23 cellular contexts compared by ENCODE assay signal in genomic region chr13:106491463-106491862, GRCh38. TPM values are rescaled to one million over a fixed set of nuclear protein-coding genes. Genes with fewer than 3 reads are reported as not detected.
DNase-seq lines count a peak whose midpoint lies in the region; ATAC-seq and TF ChIP-seq lines count a peak whose summit lies in the region.
"Had no signal": no experiment of that assay in that cellular context is flagged by ENCODE, and none has a peak within 500 bp of the region (broad histone marks: within the 10 kb centered on the region; RNA-seq: fewer than 3 reads in every experiment).

No MANE protein-coding gene starts in this region.

- peak overlapping the region; percentile 64 for H3K4me3 Mint-ChIP-seq in natural killer cell
- no peak overlapping the region for H3K4me3 Mint-ChIP-seq in natural killer cell treated with Interleukin-12 subunit alpha and Interleukin-12 subunit beta and Interleukin-15 and Interleukin-18, amount 100 ng/mL, for 72 hours
- H3K4me3 Mint-ChIP-seq in central memory CD8-positive, alpha-beta T cell: peak overlapping the region; percentile 48
- H3K4me3 Mint-ChIP-seq in naive thymus-derived CD8-positive, alpha-beta T cell: peak overlapping the region in 6 of 10 donors; percentile 1 to 69 (median 44)

- H3K27me3 Mint-ChIP-seq in natural killer cell (ENCODE audit: low read depth in 2 of 2): peaks cover 34 to 59% of the 10 kb centered on the region in 2 donors
- H3K27me3 Mint-ChIP-seq in natural killer cell treated with Interleukin-12 subunit alpha and Interleukin-12 subunit beta and Interleukin-15 and Interleukin-18, amount 100 ng/mL, for 72 hours: peaks cover 40 to 54% of the 10 kb centered on the region in 2 donors
- peaks cover 83% of the 10 kb centered on the region for H3K27me3 Mint-ChIP-seq in central memory CD8-positive, alpha-beta T cell
- H3K27me3 Mint-ChIP-seq in naive thymus-derived CD8-positive, alpha-beta T cell: peaks cover 52 to 77% (median 60%) of the 10 kb centered on the region in 5 donors

- DNase-seq in natural killer cell (no peak), uterus (no peak)
- no peak for DNase-seq in natural killer cell treated with Interleukin-12 subunit alpha and Interleukin-12 subunit beta and Interleukin-15 and Interleukin-18, amount 100 ng/mL, for 72 hours (ENCODE audit: low spot score)
- no peak for DNase-seq in central memory CD8-positive, alpha-beta T cell (ENCODE audit: low spot score in 2 of 2)
- no peak for DNase-seq in naive thymus-derived CD8-positive, alpha-beta T cell
- DNase-seq: activated CD4-positive, alpha-beta memory T cell treated with anti-CD3 and anti-CD28 coated beads, Interleukin-2, amount 10 ng/mL, durations not matched to agents 7 days and 5 days; activated CD4-positive, CD25-positive, alpha-beta regulatory T cell; activated gamma-delta T cell treated with Interleukin-2 at 50 U/mL for 16 hours; amniotic stem cell; CD4-positive, alpha-beta T cell; DMS 273 treated with DMSO at 0.1 percent for 48 hours; H7; KG1; left lung; NCI-H1694; NCI-H69; RPMI8226; stimulated activated CD4-positive, alpha-beta T cell treated with anti-CD3 and anti-CD28 coated beads, Interleukin-12 subunit alpha, Interleukin-12 subunit beta, amount 100 ng/mL, for 4 hours; stimulated activated CD4-positive, alpha-beta T cell treated with anti-CD3 and anti-CD28 coated beads, Interleukin-4, amount 100 ng/mL, for 4 hours had no signal

- no peak for TF ChIP-seq POLR2A in uterus (IDR thresholded peaks at IDR 0.05)

- no peak for TF ChIP-seq CTCF in natural killer cell (IDR thresholded peaks at IDR 0.05)
- no peak for TF ChIP-seq CTCF in uterus (IDR thresholded peaks at IDR 0.05)

- H3K27ac ChIP-seq in uterus: peak overlapping the region; percentile 3 to 74
- H3K27ac ChIP-seq: left lung had no signal

- H3K27me3 ChIP-seq in uterus: no peaks in the 10 kb centered on the region

- no peaks in the 10 kb centered on the region for H3K9me3 Mint-ChIP-seq in natural killer cell
- H3K9me3 Mint-ChIP-seq in natural killer cell treated with Interleukin-12 subunit alpha and Interleukin-12 subunit beta and Interleukin-15 and Interleukin-18, amount 100 ng/mL, for 72 hours: no peaks in the 10 kb centered on the region
- no peaks in the 10 kb centered on the region for H3K9me3 Mint-ChIP-seq in central memory CD8-positive, alpha-beta T cell
- H3K9me3 Mint-ChIP-seq in naive thymus-derived CD8-positive, alpha-beta T cell: peaks cover 0 to 5% (median 0%) of the 10 kb centered on the region in 9 donors
- H3K9me3 Mint-ChIP-seq: activated CD4-positive, alpha-beta memory T cell treated with anti-CD3 and anti-CD28 coated beads, Interleukin-2, amount 10 ng/mL, durations not matched to agents 7 days and 5 days; CD4-positive, alpha-beta T cell had no signal

- ATAC-seq in natural killer cell: peak in 1 of 3 donors; percentile 35
- no peak for ATAC-seq in natural killer cell treated with Interleukin-12 subunit alpha and Interleukin-12 subunit beta and Interleukin-15 and Interleukin-18, amount 100 ng/mL, for 72 hours
- ATAC-seq in central memory CD8-positive, alpha-beta T cell (replicated peaks; ENCODE audit: extremely low read depth, poor library complexity, severe bottlenecking): no peak
- no peak for ATAC-seq in naive thymus-derived CD8-positive, alpha-beta T cell
- ATAC-seq in GM18867 (IDR thresholded peaks at IDR 0.05; ENCODE audit: unreplicated experiment): no peak
- no peak for ATAC-seq in GM21529 (IDR thresholded peaks at IDR 0.05; ENCODE audit: unreplicated experiment)
- ATAC-seq in GM21717 (IDR thresholded peaks at IDR 0.05; ENCODE audit: unreplicated experiment): no peak
- ATAC-seq: left lung, SK-N-SH treated with all-trans-retinoic acid at 6 μM for 48 hours had no signal

- POLR2A ChIA-PET in naive thymus-derived CD8-positive, alpha-beta T cell (lab: Charles Lee): no interaction called here

- H3K9me3 ChIP-seq in uterus: no peaks in the 10 kb centered on the region
- H3K9me3 ChIP-seq: left lung had no signal

- H3K4me1 ChIP-seq in uterus: peaks cover 0 to 3% of the 10 kb centered on the region in 2 donors

- no peak overlapping the region for H3K4me3 ChIP-seq in uterus
- H3K4me3 ChIP-seq: left lung had no signal

- H3K4me1 Mint-ChIP-seq in natural killer cell: peaks cover 25 to 26% of the 10 kb centered on the region in 2 donors
- H3K4me1 Mint-ChIP-seq in natural killer cell treated with Interleukin-12 subunit alpha and Interleukin-12 subunit beta and Interleukin-15 and Interleukin-18, amount 100 ng/mL, for 72 hours (ENCODE audit: low read depth in 2 of 2): peaks cover 16 to 24% of the 10 kb centered on the region in 2 donors
- H3K4me1 Mint-ChIP-seq in central memory CD8-positive, alpha-beta T cell: peaks cover 18% of the 10 kb centered on the region
- H3K4me1 Mint-ChIP-seq in naive thymus-derived CD8-positive, alpha-beta T cell: peaks cover 15 to 29% (median 24%) of the 10 kb centered on the region in 4 donors

- H3K36me3 ChIP-seq in uterus: no peaks in the 10 kb centered on the region

- intact Hi-C loops in natural killer cell (cut with micrococcal nuclease): no loop called here
- intact Hi-C loops in uterus (cut with DNase I; ENCODE audit: low total_unique reads): no loop called here

- H3K36me3 Mint-ChIP-seq in natural killer cell: no peaks in the 10 kb centered on the region
- H3K36me3 Mint-ChIP-seq in natural killer cell treated with Interleukin-12 subunit alpha and Interleukin-12 subunit beta and Interleukin-15 and Interleukin-18, amount 100 ng/mL, for 72 hours: no peaks in the 10 kb centered on the region
- no peaks in the 10 kb centered on the region for H3K36me3 Mint-ChIP-seq in central memory CD8-positive, alpha-beta T cell (ENCODE audit: insufficient read depth)
- H3K36me3 Mint-ChIP-seq in naive thymus-derived CD8-positive, alpha-beta T cell: peaks cover 0 to 7% (median 0%) of the 10 kb centered on the region in 3 donors

- H3K27ac Mint-ChIP-seq in natural killer cell: peak overlapping the region in 1 of 2 donors; percentile 54
- peak overlapping the region in 1 of 2 donors; percentile 30 for H3K27ac Mint-ChIP-seq in natural killer cell treated with Interleukin-12 subunit alpha and Interleukin-12 subunit beta and Interleukin-15 and Interleukin-18, amount 100 ng/mL, for 72 hours
- H3K27ac Mint-ChIP-seq in central memory CD8-positive, alpha-beta T cell (ENCODE audit: low read depth): no peak overlapping the region
- no peak overlapping the region for H3K27ac Mint-ChIP-seq in naive thymus-derived CD8-positive, alpha-beta T cell
- H3K27ac Mint-ChIP-seq: activated CD4-positive, alpha-beta memory T cell treated with anti-CD3 and anti-CD28 coated beads, Interleukin-2, amount 10 ng/mL, durations not matched to agents 7 days and 5 days; CD4-positive, alpha-beta T cell had no signal

RNA-seq across cellular contexts. Expression of gene EFNB2, which starts 44.0 kb away (rescaled TPM):
- total RNA-seq in natural killer cell (under 1 TPM; 0.16 to 0.33 (median 0.33) TPM), uterus (10 to 100 TPM in 3 of 4 donors, 1 to 10 TPM in 1; 8.8 to 65.3 (median 22.7) TPM)
- under 1 TPM; 0.26 to 0.28 TPM for total RNA-seq in natural killer cell treated with Interleukin-12 subunit alpha and Interleukin-12 subunit beta and Interleukin-15 and Interleukin-18, amount 100 ng/mL, for 72 hours
- total RNA-seq in naive thymus-derived CD8-positive, alpha-beta T cell: under 1 TPM; 0.49 TPM
- under 1 TPM in 1 of 3 donors, not detected in 2; 0.12 TPM for polyA plus RNA-seq in naive thymus-derived CD8-positive, alpha-beta T cell

Comparison
In these comparisons a context has a peak if more than half of its experiments do, and no peak if none do; other contexts are left out.
1. RNA of gene EFNB2, which starts 44.0 kb away (total RNA-seq): 8.8 to 65.3 TPM in uterus; 0.49 TPM in naive thymus-derived CD8-positive, alpha-beta T cell, 0.16 to 0.33 TPM in natural killer cell and 0.26 to 0.28 TPM in natural killer cell treated with Interleukin-12 subunit alpha and Interleukin-12 subunit beta and Interleukin-15 and Interleukin-18, amount 100 ng/mL, for 72 hours; every median in the first group is over 4 times any median in the second.